In the genomic region with DNA sequence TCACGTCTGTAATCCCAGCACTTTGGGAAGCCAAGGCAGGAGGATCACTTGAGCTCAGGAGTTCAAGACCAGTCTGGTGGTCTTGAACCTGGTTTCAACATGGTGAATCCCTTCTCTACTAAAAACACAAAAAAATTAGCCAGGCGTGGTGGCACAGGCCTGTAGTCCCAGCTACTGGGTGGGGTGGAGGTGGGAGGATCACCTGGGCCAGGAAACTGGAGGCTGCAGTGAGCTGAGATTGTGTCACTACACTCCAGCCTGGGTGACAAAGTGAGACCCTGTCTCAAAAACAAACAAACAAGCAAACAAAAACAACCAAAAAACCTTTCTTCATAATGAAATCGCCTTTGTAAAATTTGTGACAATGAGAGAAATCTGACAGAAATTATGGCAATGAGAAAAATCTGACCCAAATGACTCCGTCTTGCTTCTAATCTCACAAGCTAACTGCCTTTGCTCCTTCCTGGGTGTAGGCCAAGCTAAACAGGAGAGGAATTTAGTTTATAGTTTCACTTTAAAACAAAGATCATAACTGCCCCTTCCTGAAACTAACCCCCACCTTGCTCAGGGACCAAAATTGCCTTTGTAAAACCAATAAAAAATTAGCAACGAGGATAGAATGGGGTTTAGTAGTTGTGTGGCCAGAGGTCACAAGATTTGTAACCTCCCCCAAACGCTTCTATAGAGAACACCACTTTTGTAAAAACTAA, we compare ENCODE assay signal across 9 cellular contexts.
DNase-seq lines count a peak whose midpoint lies in the region; ATAC-seq and TF ChIP-seq lines count a peak whose summit lies in the region.
"Had no signal": no experiment of that assay in that cellular context is flagged by ENCODE, and none has a peak within 500 bp of the region (broad histone marks: within the 10 kb centered on the region; RNA-seq: fewer than 3 reads in every experiment).

No MANE protein-coding gene starts in this region.

- H3K4ac ChIP-seq in IMR-90 (ENCODE audit: low read depth, low read length) = 0 out of 2 replicates have a peak overlapping the region, but pooled peaks have one; percentile 0

- no peak overlapping the region for H2BK15ac ChIP-seq in IMR-90 (ENCODE audit: low read depth, low read length)

- H4K91ac ChIP-seq in IMR-90 (ENCODE audit: insufficient read depth, low read depth, low read length) = no peak overlapping the region

- no peak overlapping the region for H3K27ac Mint-ChIP-seq in activated naive CD4-positive, alpha-beta T cell treated with anti-CD3 and anti-CD28 coated beads, Interleukin-2, amount 10 ng/mL, durations not matched to agents 7 days and 5 days

- H3K27me3 ChIP-seq in IMR-90 (ENCODE audit: control insufficient read depth, insufficient read depth, low read length) (peaks cover 14% of the 10 kb centered on the region), sigmoid colon (no peaks in the 10 kb centered on the region)

- no peak for TF ChIP-seq POLR2A in IMR-90 (IDR thresholded peaks at IDR 0.05; ENCODE audit: low read depth, low read length)
- TF ChIP-seq POLR2A in sigmoid colon (IDR thresholded peaks at IDR 0.05) = no peak

- H3K4me1 Mint-ChIP-seq in activated naive CD4-positive, alpha-beta T cell treated with anti-CD3 and anti-CD28 coated beads, Interleukin-2, amount 10 ng/mL, durations not matched to agents 7 days and 5 days = peaks cover 4% of the 10 kb centered on the region

- H2AK5ac ChIP-seq in IMR-90 (ENCODE audit: low read depth, low read length) = no peak overlapping the region

- H4K8ac ChIP-seq in IMR-90 (ENCODE audit: low read depth in 2 of 2, low read length in 2 of 2) = peak overlapping the region in 1 of 2 experiments; percentile 20; a peak in 1 of 4 replicates

- peak; percentile 64 for DNase-seq in IMR-90
- no peak for DNase-seq in coronary artery (ENCODE audit: low spot score)
- DNase-seq in sigmoid colon = no peak
- DNase-seq in DMS53 treated with DMSO at 0.1 percent for 48 hours (lab: John Stamatoyannopoulos, UW; ENCODE audit: unreplicated experiment) = no peak
- no peak for DNase-seq in G401 (ENCODE audit: low spot score)
- no peak for DNase-seq in medulla oblongata (ENCODE audit: extremely low spot score)
- no peak for DNase-seq in activated naive CD4-positive, alpha-beta T cell treated with anti-CD3 and anti-CD28 coated beads, Interleukin-2, amount 10 ng/mL, durations not matched to agents 7 days and 5 days
- DNase-seq: psoas muscle had no signal

- H4K5ac ChIP-seq in IMR-90 (ENCODE audit: low read depth, low read length) = no peak overlapping the region

- H3K27me3 Mint-ChIP-seq in activated naive CD4-positive, alpha-beta T cell treated with anti-CD3 and anti-CD28 coated beads, Interleukin-2, amount 10 ng/mL, durations not matched to agents 7 days and 5 days = peaks cover 21% of the 10 kb centered on the region

- no peaks in the 10 kb centered on the region for H4K20me1 ChIP-seq in IMR-90 (ENCODE audit: insufficient read depth, low read length)

- no peaks in the 10 kb centered on the region for H3K36me3 ChIP-seq in IMR-90 (ENCODE audit: control insufficient read depth, insufficient read depth, low read length)
- H3K36me3 ChIP-seq in sigmoid colon = no peaks in the 10 kb centered on the region

- no peak overlapping the region for H3K23ac ChIP-seq in IMR-90 (ENCODE audit: low read depth, low read length)

- in situ Hi-C loops in IMR-90 (cut with MboI; ENCODE audit: low sequenced_read_pairs) (no loop called here), G401 (cut with HindIII; ENCODE audit: low sequenced_read_pairs) (no loop called here)

- TF ChIP-seq EP300 in sigmoid colon (IDR thresholded peaks at IDR 0.05) = no peak

- no CpG with 5 or more reads among the region's 6 CpGs for WGBS in IMR-90 (ENCODE audit: extremely low coverage in 2 of 2, insufficient read length in 1 of 2), 2 experiments
- WGBS in sigmoid colon, 2 donors = 12 to 60% methylated on average over 6 of the region's 6 CpGs

- CTCF ChIA-PET in IMR-90 (lab: Yijun Ruan, JAX) = interaction anchor here (0.7 kb wide), 1 partner anchor 17 kb away, joined by 3 read pairs; no protein-coding TSS in a partner anchor
- CTCF ChIA-PET in activated naive CD4-positive, alpha-beta T cell treated with anti-CD3 and anti-CD28 coated beads, Interleukin-2, amount 10 ng/mL, durations not matched to agents 7 days and 5 days (lab: Charles Lee) = no interaction called here

- peak overlapping the region; percentile 41; the same call in 1 of the 2 replicates for H3K18ac ChIP-seq in IMR-90 (ENCODE audit: low read depth, low read length)

- no peak overlapping the region for H3K27ac ChIP-seq in IMR-90 (ENCODE audit: insufficient read depth, low read length)
- no peak overlapping the region for H3K27ac ChIP-seq in coronary artery
- peak overlapping the region; percentile 25 to 69 (median 48) for H3K27ac ChIP-seq in sigmoid colon
- H3K27ac ChIP-seq: psoas muscle had no signal

- H2BK120ac ChIP-seq in IMR-90 (ENCODE audit: low read depth, low read length) = 0 out of 2 replicates have a peak overlapping the region, but pooled peaks have one; percentile 19

- H3K36me3 Mint-ChIP-seq in activated naive CD4-positive, alpha-beta T cell treated with anti-CD3 and anti-CD28 coated beads, Interleukin-2, amount 10 ng/mL, durations not matched to agents 7 days and 5 days = no peaks in the 10 kb centered on the region

- H3K9ac ChIP-seq in IMR-90 (ENCODE audit: low read depth, low read length) = no peak overlapping the region

- H3K9me1 ChIP-seq in IMR-90 (ENCODE audit: insufficient read depth, low read length) = peaks cover 5% of the 10 kb centered on the region; the same call in 1 of the 2 replicates

- intact Hi-C loops in IMR-90 (cut with micrococcal nuclease) = no loop called here
- intact Hi-C loops in sigmoid colon (cut with DNase I) = loop anchor here (1.0 to 5.0 kb wide), 2 partner anchors 92 to 169 kb away; no protein-coding TSS in a partner anchor

- H3K56ac ChIP-seq in IMR-90 (ENCODE audit: extremely low read depth, insufficient read depth, low read length) = no peak overlapping the region

- TF ChIP-seq CTCF in IMR-90 (conservative IDR thresholded peaks at IDR 0.05; ENCODE audit: low read depth, low read length) = no peak
- no peak for TF ChIP-seq CTCF in coronary artery (IDR thresholded peaks at IDR 0.05)
- TF ChIP-seq CTCF in sigmoid colon (IDR thresholded peaks at IDR 0.05) = no peak

- peak; percentile 7 for ATAC-seq in GM19043 (IDR thresholded peaks at IDR 0.05; ENCODE audit: low read depth, unreplicated experiment)
- ATAC-seq in IMR-90 (ENCODE audit: low read depth) = peak; percentile 64
- ATAC-seq: psoas muscle had no signal

- H2AK9ac ChIP-seq in IMR-90 (replicated peaks; ENCODE audit: low read depth, low read length, poor library complexity) = no peak overlapping the region

- BruUV-seq in IMR-90 (replicated peaks; lab: Mats Ljungman, UMichigan) = no TSS peak

- peak overlapping the region; percentile 47; the same call in 1 of the 2 replicates for H3K4me2 ChIP-seq in IMR-90 (ENCODE audit: low read depth, low read length)

- no peaks in the 10 kb centered on the region for H3K79me1 ChIP-seq in IMR-90 (ENCODE audit: low read depth in 1 of 2, low read length in 2 of 2)

- POLR2A ChIA-PET in IMR-90 (lab: Charles Lee; ENCODE audit: unreplicated experiment) = no interaction called here

- H2BK5ac ChIP-seq in IMR-90 (ENCODE audit: low read depth, low read length, poor library complexity, severe bottlenecking) = no peak overlapping the region

- H3K4me1 ChIP-seq in IMR-90 (ENCODE audit: control insufficient read depth, insufficient read depth, low read length) (peaks cover 14% of the 10 kb centered on the region), sigmoid colon (peaks cover 0 to 57% (median 47%) of the 10 kb centered on the region in 4 donors)
- H3K4me1 ChIP-seq: psoas muscle had no signal

- no peak overlapping the region; the same call in 1 of the 2 replicates for H2BK20ac ChIP-seq in IMR-90 (ENCODE audit: low read depth, low read length)

- H3K4me3 Mint-ChIP-seq in activated naive CD4-positive, alpha-beta T cell treated with anti-CD3 and anti-CD28 coated beads, Interleukin-2, amount 10 ng/mL, durations not matched to agents 7 days and 5 days = no peak overlapping the region

- H3K9me3 Mint-ChIP-seq in activated naive CD4-positive, alpha-beta T cell treated with anti-CD3 and anti-CD28 coated beads, Interleukin-2, amount 10 ng/mL, durations not matched to agents 7 days and 5 days = no peaks in the 10 kb centered on the region

- H3K14ac ChIP-seq in IMR-90 (replicated peaks; ENCODE audit: low read depth, low read length) = no peak overlapping the region

- no peak for TF ChIP-seq RAD21 in IMR-90 (IDR thresholded peaks at IDR 0.05; ENCODE audit: low read length)

- peak overlapping the region; percentile 62 for H2AFZ ChIP-seq in IMR-90 (replicated peaks; ENCODE audit: low read length, poor library complexity)

- no peaks in the 10 kb centered on the region for H3K9me3 ChIP-seq in IMR-90 (ENCODE audit: control insufficient read depth, insufficient read depth, low read length)
- no peaks in the 10 kb centered on the region for H3K9me3 ChIP-seq in sigmoid colon
- H3K9me3 ChIP-seq: psoas muscle had no signal

- dilution Hi-C loops in IMR-90 (cut with HindIII; ENCODE audit: low sequenced_read_pairs, unreplicated experiment) = no loop called here

- H3K4me3 ChIP-seq in IMR-90 (ENCODE audit: insufficient read depth, low read depth, low read length) = no peak overlapping the region
- peak overlapping the region; percentile 42 for H3K4me3 ChIP-seq in coronary artery
- H3K4me3 ChIP-seq in sigmoid colon = no peak overlapping the region
- H3K4me3 ChIP-seq: psoas muscle had no signal

TF ChIP-seq in IMR-90, 13 proteins besides CTCF, POLR2A, EP300 and RAD21:
- no peak for TF ChIP-seq SMC3 (IDR thresholded peaks at IDR 0.05; ENCODE audit: low read depth, low read length)

Comparison
In these comparisons a context has a peak if more than half of its experiments do, and no peak if none do; other contexts are left out.
1. H3K27ac ChIP-seq: peak in sigmoid colon (4 of 4); none in IMR-90 (single experiment) and coronary artery (0 of 2).